ENCODE assay signal across 16 cellular contexts in genomic region chr9:4826417-4827166, GRCh38. TPM values are rescaled to one million over a fixed set of nuclear protein-coding genes. Genes with fewer than 3 reads are reported as not detected.
DNase-seq lines count a peak whose midpoint lies in the region; ATAC-seq, FAIRE-seq and TF ChIP-seq lines count a peak whose summit lies in the region.
"Had no signal": no experiment of that assay in that cellular context is flagged by ENCODE, and none has a peak within 500 bp of the region (broad histone marks: within the 10 kb centered on the region; RNA-seq: fewer than 3 reads in every experiment).

No MANE protein-coding gene starts in this region.

- peaks cover 13% of the 10 kb centered on the region for H3K36me3 Mint-ChIP-seq in T-helper 2 cell treated with Interferon-gamma antibody and Interleukin-4, amounts not matched to agents 5 μg/mL and 100 μg/mL, for 36 hours (ENCODE audit: low read depth)
- H3K36me3 Mint-ChIP-seq in astrocyte (ENCODE audit: low read depth, unreplicated experiment) = peaks cover 5% of the 10 kb centered on the region

- H3K9me3 Mint-ChIP-seq in T-helper 2 cell treated with Interferon-gamma antibody and Interleukin-4, amounts not matched to agents 5 μg/mL and 100 μg/mL, for 36 hours = no peaks in the 10 kb centered on the region
- H3K9me3 Mint-ChIP-seq in astrocyte (ENCODE audit: unreplicated experiment) = no peaks in the 10 kb centered on the region
- H3K9me3 Mint-ChIP-seq: CD8-positive, alpha-beta memory T cell had no signal

- no peak for FAIRE-seq in astrocyte (lab: Jason Lieb, UNC)

- peaks cover 3% of the 10 kb centered on the region for H3K36me3 ChIP-seq in astrocyte (ENCODE audit: insufficient read depth, low read length)
- H3K36me3 ChIP-seq in left lung = no peaks in the 10 kb centered on the region

- peaks cover 29% of the 10 kb centered on the region for H3K79me2 ChIP-seq in astrocyte (ENCODE audit: insufficient read depth, low read length)

- no peak overlapping the region for H2AFZ ChIP-seq in astrocyte (ENCODE audit: low read depth, low read length)
- H2AFZ ChIP-seq: PC-9 had no signal

- H3K27ac ChIP-seq in astrocyte (ENCODE audit: low read depth, low read length) (no peak overlapping the region), left lung (no peak overlapping the region)
- H3K27ac ChIP-seq: BLaER1, PC-9 had no signal

- ATAC-seq in left lung = peak; percentile 83
- ATAC-seq in HG02852 (IDR thresholded peaks at IDR 0.05; ENCODE audit: unreplicated experiment) = no peak

- H3K4me3 ChIP-seq in astrocyte (ENCODE audit: insufficient read depth, low read depth, low read length) = no peak overlapping the region
- H3K4me3 ChIP-seq in left lung = no peak overlapping the region
- H3K4me3 ChIP-seq: BLaER1, PC-9 had no signal

- H3K9ac ChIP-seq in astrocyte (ENCODE audit: low read length) = no peak overlapping the region
- H3K9ac ChIP-seq: BLaER1 had no signal

- H3K9me3 ChIP-seq in astrocyte (ENCODE audit: insufficient read depth, low read depth, low read length) (no peaks in the 10 kb centered on the region), left lung (no peaks in the 10 kb centered on the region)
- H3K9me3 ChIP-seq: BLaER1 had no signal

- DNase-seq in T-helper 2 cell treated with Interferon-gamma antibody and Interleukin-4, amounts not matched to agents 5 μg/mL and 100 μg/mL, for 36 hours (ENCODE audit: low spot score) = peak; percentile 3
- DNase-seq in T-helper 2 cell (no peak), EH (ENCODE audit: low read depth) (peak; percentile 39), astrocyte (ENCODE audit: low read depth) (peak; percentile 34), left lung (no peak), HPDE6-E6E7 (ENCODE audit: extremely low spot score) (no peak), RKO (ENCODE audit: low spot score) (no peak)
- DNase-seq: 8988T; CD8-positive, alpha-beta memory T cell; HCEC 1CT; NCI-H1092 treated with DMSO at 0.1 percent for 48 hours; NCI-H1694 treated with DMSO at 0.1 percent for 48 hours; NCI-H446; PC-9 had no signal

- H3K27me3 ChIP-seq in astrocyte (ENCODE audit: insufficient read depth, low read length) (no peaks in the 10 kb centered on the region), left lung (no peaks in the 10 kb centered on the region)
- H3K27me3 ChIP-seq: BLaER1 had no signal

- no peaks in the 10 kb centered on the region for H3K27me3 Mint-ChIP-seq in T-helper 2 cell treated with Interferon-gamma antibody and Interleukin-4, amounts not matched to agents 5 μg/mL and 100 μg/mL, for 36 hours (ENCODE audit: low read depth)
- no peaks in the 10 kb centered on the region for H3K27me3 Mint-ChIP-seq in astrocyte (ENCODE audit: low read depth, unreplicated experiment)

- intact Hi-C loops in left lung (cut with DNase I) = no loop called here

- H3K4me1 ChIP-seq in astrocyte (ENCODE audit: insufficient read depth, low read length) (peaks cover 24% of the 10 kb centered on the region), left lung (peaks cover 5 to 29% of the 10 kb centered on the region in 2 donors)

- H3K4me2 ChIP-seq in astrocyte (ENCODE audit: low read length) = no peak overlapping the region
- H3K4me2 ChIP-seq: BLaER1, PC-9 had no signal

- no peak overlapping the region for H3K4me3 Mint-ChIP-seq in T-helper 2 cell treated with Interferon-gamma antibody and Interleukin-4, amounts not matched to agents 5 μg/mL and 100 μg/mL, for 36 hours
- H3K4me3 Mint-ChIP-seq in astrocyte (ENCODE audit: unreplicated experiment) = no peak overlapping the region
- H3K4me3 Mint-ChIP-seq: CD8-positive, alpha-beta memory T cell had no signal

- TF ChIP-seq CTCF in astrocyte (IDR thresholded peaks at IDR 0.05; ENCODE audit: insufficient read depth, low read depth, low read length) (no peak), left lung (IDR thresholded peaks at IDR 0.05) (no peak)

- peaks cover 9% of the 10 kb centered on the region for H3K4me1 Mint-ChIP-seq in T-helper 2 cell treated with Interferon-gamma antibody and Interleukin-4, amounts not matched to agents 5 μg/mL and 100 μg/mL, for 36 hours (ENCODE audit: low read depth)
- peaks cover 8% of the 10 kb centered on the region for H3K4me1 Mint-ChIP-seq in astrocyte (ENCODE audit: low read depth, unreplicated experiment)

- peaks cover 6% of the 10 kb centered on the region for H4K20me1 ChIP-seq in astrocyte (ENCODE audit: insufficient read depth, low read length)

- no peak overlapping the region for H3K27ac Mint-ChIP-seq in T-helper 2 cell treated with Interferon-gamma antibody and Interleukin-4, amounts not matched to agents 5 μg/mL and 100 μg/mL, for 36 hours
- H3K27ac Mint-ChIP-seq in astrocyte (ENCODE audit: unreplicated experiment) = no peak overlapping the region
- H3K27ac Mint-ChIP-seq: CD8-positive, alpha-beta memory T cell had no signal

RNA-seq across cellular contexts. Expression of gene RCL1, which starts 33.8 kb away (rescaled TPM):
- total RNA-seq in astrocyte (19.6 and 22.3 TPM in 2 replicates), left lung (10 to 100 TPM; 11.2 to 22.6 TPM)

Comparison
In these comparisons a context has a peak if more than half of its experiments do, and no peak if none do; other contexts are left out.
1. DNase-seq: peak in T-helper 2 cell treated with Interferon-gamma antibody and Interleukin-4, amounts not matched to agents 5 μg/mL and 100 μg/mL, for 36 hours (single experiment), EH (single experiment) and astrocyte (single experiment); none in T-helper 2 cell (0 of 5), left lung (0 of 2), HPDE6-E6E7 (single experiment) and RKO (single experiment).